ENCODE assay signal across 1 cellular context in the genomic region with DNA sequence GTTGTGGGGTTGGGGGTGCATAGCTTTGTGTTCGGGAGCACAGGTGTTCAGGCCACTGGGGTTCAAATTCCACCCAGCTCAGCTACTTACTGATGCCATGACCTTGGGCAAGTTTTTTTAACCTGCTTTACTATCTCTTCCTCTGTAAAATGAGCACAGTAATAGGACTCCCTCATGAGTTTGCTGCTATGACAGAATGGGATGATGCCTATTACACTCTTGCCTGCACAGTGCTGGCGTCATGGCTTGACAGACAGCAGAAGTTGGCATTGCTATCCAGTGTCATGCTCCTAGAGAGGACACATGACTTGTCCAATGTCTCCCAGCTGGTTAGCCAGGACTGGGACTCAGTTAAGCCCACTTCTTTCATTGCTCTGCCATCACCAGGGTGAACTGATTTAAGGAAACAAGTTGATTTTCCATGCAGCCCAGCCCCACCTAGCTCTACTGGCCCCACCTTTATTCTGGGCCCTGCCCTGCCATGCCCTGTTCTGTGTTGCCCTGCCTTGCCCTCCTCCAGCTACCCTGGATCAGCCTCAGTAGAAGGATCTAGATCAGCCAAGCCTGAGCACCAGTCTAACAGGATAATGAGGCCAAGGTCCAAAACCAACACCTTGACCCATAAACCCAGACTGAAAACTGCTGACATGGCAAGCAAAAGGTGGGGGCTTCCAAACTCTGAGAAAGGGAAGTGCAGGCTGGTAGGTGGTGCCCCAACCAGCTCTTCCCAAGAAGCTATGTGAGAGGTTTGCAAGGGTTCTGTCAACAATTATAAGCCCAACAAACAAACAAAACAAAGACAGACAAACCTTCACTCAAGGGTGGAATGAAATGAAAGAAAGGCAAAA.
A peak's percentile ranks its signal among the peaks of the same experiment; 100 is the strongest.
TF ChIP-seq lines count a peak whose summit lies in the region.

No MANE protein-coding gene starts in this region.

TF ChIP-seq in K562, 482 proteins besides CTCF, POLR2A, EP300 and RAD21:
- TF ChIP-seq MAFF (IDR thresholded peaks at IDR 0.05; ENCODE audit: low read length) (peak; percentile 13; the same call in 1 of the 2 replicates), C11orf30 (IDR thresholded peaks at IDR 0.05; ENCODE audit: low read depth) (0 out of 2 replicates have a peak, but pooled peaks have one; percentile 11), MAFK (IDR thresholded peaks at IDR 0.05; ENCODE audit: low read length) (0 out of 2 replicates have a peak, but pooled peaks have one; percentile 32), HNRNPUL1 (IDR thresholded peaks at IDR 0.05; ENCODE audit: low read length) (no peak), PRPF4 (IDR thresholded peaks at IDR 0.05; ENCODE audit: insufficient read depth, low read depth, low read length, poor library complexity, severe bottlenecking) (no peak), ZNF12 (CRISPR knock-in tag; IDR thresholded peaks at IDR 0.05) (no peak), ZNF316 (IDR thresholded peaks at IDR 0.05) (peak; percentile 60)
